ENCODE assay signal across 8 cellular contexts in the genomic region with DNA sequence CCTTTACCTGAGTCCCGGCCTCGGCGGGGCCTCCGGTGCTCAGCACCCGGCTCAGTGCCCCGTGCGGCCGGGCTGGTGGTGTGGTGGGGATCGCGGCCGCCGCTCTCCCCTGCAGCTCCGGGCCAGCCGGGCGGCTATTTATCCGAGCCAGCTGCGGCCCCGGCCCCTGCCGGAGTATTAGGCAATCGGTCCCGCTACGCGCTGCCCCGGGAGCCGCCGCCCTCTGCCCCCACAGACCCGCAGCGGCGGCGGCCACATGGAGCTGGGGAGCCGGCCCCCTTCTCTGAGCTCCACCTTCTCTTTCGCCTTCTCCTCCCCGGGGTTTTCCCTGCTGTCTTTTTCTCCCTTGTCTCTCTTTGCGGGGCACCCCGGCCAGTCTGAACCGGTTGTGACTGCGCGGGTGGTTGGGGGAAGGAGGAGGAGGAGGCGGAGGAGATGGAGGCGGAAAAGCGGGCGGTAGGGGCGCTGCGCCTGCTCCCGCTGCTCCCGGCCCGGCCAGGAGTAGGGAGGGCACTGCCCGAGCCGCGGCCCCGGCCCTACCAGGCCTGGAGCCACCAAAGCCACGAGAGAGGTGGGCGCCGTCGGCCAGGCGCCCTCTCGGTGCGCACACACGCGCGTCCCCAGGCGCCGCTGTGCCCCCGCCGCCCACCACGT. TPM values are rescaled to one million over a fixed set of nuclear protein-coding genes. Genes with fewer than 3 reads are reported as not detected.
DNase-seq lines count a peak whose midpoint lies in the region; ATAC-seq and TF ChIP-seq lines count a peak whose summit lies in the region.

A gene with protein sequence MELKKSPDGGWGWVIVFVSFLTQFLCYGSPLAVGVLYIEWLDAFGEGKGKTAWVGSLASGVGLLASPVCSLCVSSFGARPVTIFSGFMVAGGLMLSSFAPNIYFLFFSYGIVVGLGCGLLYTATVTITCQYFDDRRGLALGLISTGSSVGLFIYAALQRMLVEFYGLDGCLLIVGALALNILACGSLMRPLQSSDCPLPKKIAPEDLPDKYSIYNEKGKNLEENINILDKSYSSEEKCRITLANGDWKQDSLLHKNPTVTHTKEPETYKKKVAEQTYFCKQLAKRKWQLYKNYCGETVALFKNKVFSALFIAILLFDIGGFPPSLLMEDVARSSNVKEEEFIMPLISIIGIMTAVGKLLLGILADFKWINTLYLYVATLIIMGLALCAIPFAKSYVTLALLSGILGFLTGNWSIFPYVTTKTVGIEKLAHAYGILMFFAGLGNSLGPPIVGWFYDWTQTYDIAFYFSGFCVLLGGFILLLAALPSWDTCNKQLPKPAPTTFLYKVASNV (minus strand): TSS at position 379 of the 654 bp plus-strand sequence. CDS start 25,559 bp downstream, outside the sequence.

- H3K27ac ChIP-seq in ACC112 (ENCODE audit: low read depth, low read length) (no peak within 1 kb of the TSS), transverse colon (peak within 1 kb of the TSS; percentile 17 to 67 (median 64))

- TF ChIP-seq CTCF in fibroblast of pulmonary artery (IDR thresholded peaks at IDR 0.05; ENCODE audit: low read length, missing control alignments) = peak; percentile 22
- peak; percentile 40 to 51 (median 41) for TF ChIP-seq CTCF in nephron (IDR thresholded peaks at IDR 0.05; ENCODE audit: unreplicated experiment in 3 of 3)
- peak; percentile 28 to 40 (median 32) for TF ChIP-seq CTCF in transverse colon (IDR thresholded peaks at IDR 0.05)

- no peaks in the 10 kb centered on the region for H3K9me3 Mint-ChIP-seq in activated CD8-positive, alpha-beta T cell treated with anti-CD3 and anti-CD28 coated beads, Interleukin-2, amount 10 ng/mL, durations not matched to agents 7 days and 5 days (ENCODE audit: insufficient read depth)
- H3K9me3 Mint-ChIP-seq in nephron = no peaks in the 10 kb centered on the region

- H3K4me3 ChIP-seq in ACC112 (ENCODE audit: low read depth, low read length) (peak within 1 kb of the TSS; percentile 75), fibroblast of pulmonary artery (replicated peaks; ENCODE audit: low read depth, low read length) (peak within 1 kb of the TSS; percentile 60), transverse colon (peak within 1 kb of the TSS; percentile 50 to 93 (median 63))

- CTCF ChIA-PET in activated CD8-positive, alpha-beta T cell treated with anti-CD3 and anti-CD28 coated beads, Interleukin-2, amount 10 ng/mL, durations not matched to agents 7 days and 5 days (lab: Charles Lee) = interaction anchor here (0.7 to 1.5 kb wide), 6 partner anchors 11 to 197 kb away, joined by 3 to 6 read pairs (median 4); a partner anchor contains a TSS

- H3K9me3 ChIP-seq in transverse colon = no peaks in the 10 kb centered on the region

- peak within 1 kb of the TSS; percentile 27 for H2AFZ ChIP-seq in ACC112 (ENCODE audit: low read length, unreplicated experiment)

- peak; percentile 43 for TF ChIP-seq POLR2A in transverse colon (IDR thresholded peaks at IDR 0.05)

- ATAC-seq in GM18498 (IDR thresholded peaks at IDR 0.05; ENCODE audit: unreplicated experiment) = peak; percentile 88
- peak; percentile 88 for ATAC-seq in HG02678 (IDR thresholded peaks at IDR 0.05; ENCODE audit: unreplicated experiment)
- ATAC-seq in activated CD8-positive, alpha-beta T cell treated with anti-CD3 and anti-CD28 coated beads, Interleukin-2, amount 10 ng/mL, durations not matched to agents 7 days and 5 days = peak; percentile 83

- H3K27me3 ChIP-seq in ACC112 (ENCODE audit: insufficient read depth, low read length) (peaks cover 79% of the 10 kb centered on the region), transverse colon (peaks cover 23% of the 10 kb centered on the region)

- no peaks in the 10 kb centered on the region for H3K79me2 ChIP-seq in ACC112 (ENCODE audit: control insufficient read depth, insufficient read depth, low read length, unreplicated experiment)

- TF ChIP-seq EP300 in transverse colon (IDR thresholded peaks at IDR 0.05; ENCODE audit: low read depth) = no peak

- H3K27me3 Mint-ChIP-seq in activated CD8-positive, alpha-beta T cell treated with anti-CD3 and anti-CD28 coated beads, Interleukin-2, amount 10 ng/mL, durations not matched to agents 7 days and 5 days (ENCODE audit: low read depth) = peaks cover 41% of the 10 kb centered on the region
- peaks cover 21% of the 10 kb centered on the region for H3K27me3 Mint-ChIP-seq in nephron (ENCODE audit: low read depth)

- H3K36me3 Mint-ChIP-seq in activated CD8-positive, alpha-beta T cell treated with anti-CD3 and anti-CD28 coated beads, Interleukin-2, amount 10 ng/mL, durations not matched to agents 7 days and 5 days (ENCODE audit: low read depth) = no peaks in the 10 kb centered on the region
- no peaks in the 10 kb centered on the region for H3K36me3 Mint-ChIP-seq in nephron (ENCODE audit: low read depth)

- 1% methylated on average over 55 of the region's 66 CpGs; no CpG with 5 or more reads in 1 of the 2 donors for WGBS in transverse colon (ENCODE audit: low coverage in 1 of 2), 2 donors

- no peaks in the 10 kb centered on the region for H3K4me1 ChIP-seq in ACC112 (ENCODE audit: control insufficient read depth, insufficient read depth, low read length, unreplicated experiment)
- H3K4me1 ChIP-seq in transverse colon = peaks cover 0 to 19% (median 13%) of the 10 kb centered on the region in 4 donors

- POLR2A ChIA-PET in activated CD8-positive, alpha-beta T cell treated with anti-CD3 and anti-CD28 coated beads, Interleukin-2, amount 10 ng/mL, durations not matched to agents 7 days and 5 days (lab: Charles Lee) = interaction anchor here (0.6 kb wide), 1 partner anchor 54 kb away, joined by 3 read pairs; no protein-coding TSS in a partner anchor

- peak within 1 kb of the TSS; percentile 63 for H3K4me3 Mint-ChIP-seq in activated CD8-positive, alpha-beta T cell treated with anti-CD3 and anti-CD28 coated beads, Interleukin-2, amount 10 ng/mL, durations not matched to agents 7 days and 5 days
- H3K4me3 Mint-ChIP-seq in nephron = peak within 1 kb of the TSS; percentile 90 to 93 (median 93)

- peak; percentile 2 for DNase-seq in NCI-H128 (lab: John Stamatoyannopoulos, UW; ENCODE audit: unreplicated experiment)
- DNase-seq in activated CD8-positive, alpha-beta T cell treated with anti-CD3 and anti-CD28 coated beads, Interleukin-2, amount 10 ng/mL, durations not matched to agents 7 days and 5 days = peak; percentile 58
- peak; percentile 42 for DNase-seq in fibroblast of pulmonary artery (ENCODE audit: low read depth)
- peak; percentile 69 for DNase-seq in transverse colon

- in situ Hi-C loops in transverse colon (cut with MboI; ENCODE audit: low pct_ligation_motif_present in 1 of 4, low pct_unique_long_range_greater_than_20kb in 1 of 4, low sequenced_read_pairs in 3 of 4) = no loop called here

- intact Hi-C loops in transverse colon (cut with DNase I; ENCODE audit: low total_unique reads) = loop anchor here (5.0 kb wide), 1 partner anchor 812 kb away; no protein-coding TSS in a partner anchor

- peaks cover 7% of the 10 kb centered on the region for H3K4me1 Mint-ChIP-seq in activated CD8-positive, alpha-beta T cell treated with anti-CD3 and anti-CD28 coated beads, Interleukin-2, amount 10 ng/mL, durations not matched to agents 7 days and 5 days (ENCODE audit: low read depth)
- H3K4me1 Mint-ChIP-seq in nephron = peaks cover 8% of the 10 kb centered on the region

- no peaks in the 10 kb centered on the region for H3K36me3 ChIP-seq in ACC112 (ENCODE audit: insufficient read depth, low read length)
- H3K36me3 ChIP-seq in transverse colon = no peaks in the 10 kb centered on the region

- H3K27ac Mint-ChIP-seq in activated CD8-positive, alpha-beta T cell treated with anti-CD3 and anti-CD28 coated beads, Interleukin-2, amount 10 ng/mL, durations not matched to agents 7 days and 5 days = no peak within 1 kb of the TSS
- H3K27ac Mint-ChIP-seq in nephron = peak within 1 kb of the TSS; percentile 31 to 85 (median 74)

RNA-seq across cellular contexts. Expression of the gene that starts here (rescaled TPM):
- under 1 TPM; 0.08 to 0.10 TPM for total RNA-seq in activated CD8-positive, alpha-beta T cell treated with anti-CD3 and anti-CD28 coated beads, Interleukin-2, amount 10 ng/mL, durations not matched to agents 7 days and 5 days
- 10 to 100 TPM in 3 of 4 donors, under 1 TPM in 1; 0.80 to 58.7 (median 15.3) TPM for total RNA-seq in transverse colon

Comparison
In these comparisons a context has a peak if more than half of its experiments do, and no peak if none do; other contexts are left out.
1. Peak in DNase-seq and ATAC-seq in activated CD8-positive, alpha-beta T cell treated with anti-CD3 and anti-CD28 coated beads, Interleukin-2, amount 10 ng/mL, durations not matched to agents 7 days and 5 days; RNA of the gene not detected or under 1 TPM.
2. DNase-seq: peak in every context shown above with its lines; median percentile 69 in transverse colon; 58 in activated CD8-positive, alpha-beta T cell treated with anti-CD3 and anti-CD28 coated beads, Interleukin-2, amount 10 ng/mL, durations not matched to agents 7 days and 5 days; 42 in fibroblast of pulmonary artery; 2 in NCI-H128.